Comparison of ENCODE assay signal across 24 cellular contexts in the genomic region with DNA sequence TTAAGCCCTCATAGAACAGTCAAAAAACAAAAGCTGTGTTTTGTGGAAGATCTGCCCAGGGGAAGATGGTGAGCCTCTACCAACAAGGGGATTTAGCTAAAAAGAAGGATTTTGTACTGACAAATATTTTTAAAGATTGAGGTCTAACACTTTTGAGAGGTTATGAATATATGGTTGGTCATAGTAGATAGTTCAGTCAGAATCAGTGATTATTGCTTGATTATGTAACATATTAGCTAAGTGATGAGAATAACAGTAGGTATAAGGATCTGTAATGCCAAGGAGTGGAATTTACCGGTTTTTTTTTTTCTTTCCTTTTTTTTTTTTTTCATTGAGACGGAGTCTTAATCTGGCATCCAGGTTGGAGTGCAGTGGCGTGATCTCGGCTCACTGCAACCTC.
DNase-seq lines count a peak whose midpoint lies in the region; ATAC-seq, FAIRE-seq and TF ChIP-seq lines count a peak whose summit lies in the region.
"Had no signal": no experiment of that assay in that cellular context is flagged by ENCODE, and none has a peak within 500 bp of the region (broad histone marks: within the 10 kb centered on the region; RNA-seq: fewer than 3 reads in every experiment).

No MANE protein-coding gene starts in this region.

- no peak for ATAC-seq in activated T-cell treated with anti-CD3 and anti-CD28 coated beads, Interleukin-2, amount 50 U/mL, for 72 hours (replicated peaks in 1 of 2)
- ATAC-seq in activated T-cell treated with anti-CD3 and anti-CD28 coated beads, Interleukin-2, amount 50 U/mL, for 4 hours: no peak
- ATAC-seq in T-cell (replicated peaks in 1 of 4) (no peak), memory B cell (ENCODE audit: low read depth) (no peak), HG02759 (IDR thresholded peaks at IDR 0.05; ENCODE audit: unreplicated experiment) (no peak), upper lobe of left lung (ENCODE audit: low FRiP score in 2 of 2) (no peak)
- ATAC-seq: HepG2, K562 had no signal

- H3K4me1 ChIP-seq in upper lobe of left lung: peaks cover 2 to 12% (median 6%) of the 10 kb centered on the region in 4 donors

- CTCF ChIA-PET in T-cell (lab: Charles Lee): interaction anchor here (0.6 to 0.7 kb wide), 2 partner anchors 38 to 358 kb away, joined by 5 to 6 read pairs; no protein-coding TSS in a partner anchor

- 93 to 94% methylated on average over 4 of the region's 4 CpGs for WGBS in upper lobe of left lung, 2 donors

- no peaks in the 10 kb centered on the region for H3K27me3 Mint-ChIP-seq in activated T-cell treated with anti-CD3 and anti-CD28 coated beads, Interleukin-2, amount 50 U/mL, for 72 hours (ENCODE audit: low read depth)
- H3K27me3 Mint-ChIP-seq in activated T-cell treated with anti-CD3 and anti-CD28 coated beads, Interleukin-2, amount 50 U/mL, for 4 hours (ENCODE audit: low read depth): no peaks in the 10 kb centered on the region
- H3K27me3 Mint-ChIP-seq in T-cell (no peaks in the 10 kb centered on the region), memory B cell (no peaks in the 10 kb centered on the region)

- DNase-seq in activated T-cell treated with anti-CD3 and anti-CD28 coated beads, Interleukin-2, amount 50 U/mL, for 72 hours: no peak
- DNase-seq in activated T-cell treated with anti-CD3 and anti-CD28 coated beads, Interleukin-2, amount 50 U/mL, for 4 hours: no peak
- DNase-seq in GM18507 (ENCODE audit: extremely low spot score, insufficient read length, low read depth) (no peak), T-cell (no peak), memory B cell (ENCODE audit: low spot score in 2 of 2) (no peak), NCI-H2196 (lab: John Stamatoyannopoulos, UW; ENCODE audit: unreplicated experiment) (no peak), upper lobe of left lung (no peak)
- DNase-seq: BE2C, COR-L47, DMS79, HFFc6, MG63, NCI-H1417, NCI-H1694 treated with DMSO at 0.1 percent for 48 hours, NCI-H2081 treated with DMSO at 0.1 percent for 48 hours, NCI-H2171 treated with DMSO at 0.1 percent for 48 hours, NCI-H446, NCI-H526, SHP77 had no signal

- peaks cover 3 to 12% of the 10 kb centered on the region in 2 donors for H3K36me3 Mint-ChIP-seq in activated T-cell treated with anti-CD3 and anti-CD28 coated beads, Interleukin-2, amount 50 U/mL, for 72 hours (ENCODE audit: insufficient read depth in 2 of 2)
- H3K36me3 Mint-ChIP-seq in activated T-cell treated with anti-CD3 and anti-CD28 coated beads, Interleukin-2, amount 50 U/mL, for 4 hours (ENCODE audit: insufficient read depth): peaks cover 25% of the 10 kb centered on the region
- H3K36me3 Mint-ChIP-seq in T-cell: peaks cover 34% of the 10 kb centered on the region
- peaks cover 16% of the 10 kb centered on the region for H3K36me3 Mint-ChIP-seq in memory B cell

- peak overlapping the region; percentile 89 for H3K27ac Mint-ChIP-seq in activated T-cell treated with anti-CD3 and anti-CD28 coated beads, Interleukin-2, amount 50 U/mL, for 72 hours
- H3K27ac Mint-ChIP-seq in T-cell (peak overlapping the region; percentile 7 to 37), memory B cell (peak overlapping the region; percentile 45)
- H3K27ac Mint-ChIP-seq: HFFc6 had no signal

- no peak for TF ChIP-seq POLR2A in upper lobe of left lung (IDR thresholded peaks at IDR 0.05)

- H3K4me3 Mint-ChIP-seq in activated T-cell treated with anti-CD3 and anti-CD28 coated beads, Interleukin-2, amount 50 U/mL, for 72 hours: no peak overlapping the region
- no peak overlapping the region for H3K4me3 Mint-ChIP-seq in activated T-cell treated with anti-CD3 and anti-CD28 coated beads, Interleukin-2, amount 50 U/mL, for 4 hours
- H3K4me3 Mint-ChIP-seq in T-cell (no peak overlapping the region), memory B cell (no peak overlapping the region)
- H3K4me3 Mint-ChIP-seq: HFFc6 had no signal

- no peak overlapping the region for H3K4me3 ChIP-seq in upper lobe of left lung
- H3K4me3 ChIP-seq: K562, MG63 had no signal

- no peaks in the 10 kb centered on the region for H3K27me3 ChIP-seq in upper lobe of left lung
- H3K27me3 ChIP-seq: BE2C, MG63 had no signal

- TF ChIP-seq EP300 in upper lobe of left lung (IDR thresholded peaks at IDR 0.05): no peak

- no peaks in the 10 kb centered on the region for H3K9me3 ChIP-seq in upper lobe of left lung
- H3K9me3 ChIP-seq: BE2C, MG63 had no signal

- TF ChIP-seq CTCF in upper lobe of left lung (IDR thresholded peaks at IDR 0.05): no peak

- FAIRE-seq in GM18507 (lab: Jason Lieb, UNC): peak; percentile 9
- FAIRE-seq: H54, HepG2, K562 had no signal

- H3K27ac ChIP-seq in upper lobe of left lung: no peak overlapping the region
- H3K27ac ChIP-seq: HL-60 had no signal

- no peaks in the 10 kb centered on the region for H3K9me3 Mint-ChIP-seq in activated T-cell treated with anti-CD3 and anti-CD28 coated beads, Interleukin-2, amount 50 U/mL, for 72 hours
- H3K9me3 Mint-ChIP-seq in activated T-cell treated with anti-CD3 and anti-CD28 coated beads, Interleukin-2, amount 50 U/mL, for 4 hours: no peaks in the 10 kb centered on the region
- H3K9me3 Mint-ChIP-seq in T-cell (no peaks in the 10 kb centered on the region), memory B cell (no peaks in the 10 kb centered on the region)
- H3K9me3 Mint-ChIP-seq: HFFc6 had no signal

- peaks cover 0 to 38% (median 4%) of the 10 kb centered on the region in 4 donors for H3K36me3 ChIP-seq in upper lobe of left lung

- H3K4me1 Mint-ChIP-seq in activated T-cell treated with anti-CD3 and anti-CD28 coated beads, Interleukin-2, amount 50 U/mL, for 72 hours (ENCODE audit: low read depth): peaks cover 31% of the 10 kb centered on the region
- H3K4me1 Mint-ChIP-seq in activated T-cell treated with anti-CD3 and anti-CD28 coated beads, Interleukin-2, amount 50 U/mL, for 4 hours (ENCODE audit: low read depth): peaks cover 32% of the 10 kb centered on the region
- peaks cover 43 to 49% (median 44%) of the 10 kb centered on the region in 3 donors for H3K4me1 Mint-ChIP-seq in T-cell
- peaks cover 16% of the 10 kb centered on the region for H3K4me1 Mint-ChIP-seq in memory B cell

- POLR2A ChIA-PET in T-cell (lab: Charles Lee): interaction anchor here (0.7 kb wide), 2 partner anchors 14 to 875 kb away, joined by 3 to 11 read pairs; no protein-coding TSS in a partner anchor

Comparison
In these comparisons a context has a peak if more than half of its experiments do, and no peak if none do; other contexts are left out.
1. H3K27ac Mint-ChIP-seq: peak in every context shown above with its lines; median percentile 89 in activated T-cell treated with anti-CD3 and anti-CD28 coated beads, Interleukin-2, amount 50 U/mL, for 72 hours; 45 in memory B cell; 22 in T-cell.